Comparison of ENCODE assay signal across 1 cellular context in the genomic region with DNA sequence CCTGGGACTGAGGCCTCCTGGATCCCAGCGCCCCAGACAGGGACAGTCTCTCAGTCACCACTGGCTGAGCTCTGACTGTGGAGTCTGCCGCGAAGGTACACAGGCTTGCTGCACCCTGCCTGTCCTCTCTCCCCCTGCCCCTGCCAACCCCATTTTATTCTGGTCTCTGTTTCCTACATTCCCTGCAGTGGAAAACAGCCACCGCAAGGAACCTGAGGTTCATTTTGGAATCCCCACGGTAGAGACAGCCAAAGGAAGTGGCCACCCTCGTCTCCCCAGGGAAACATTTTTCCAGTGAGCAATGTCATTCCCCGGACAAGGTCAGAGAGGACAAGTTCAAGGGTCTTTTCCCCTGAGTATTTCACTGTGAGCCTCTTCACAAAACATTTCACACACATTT.
TF ChIP-seq lines count a peak whose summit lies in the region.

No MANE protein-coding gene starts in this region.

TF ChIP-seq in WTC11, 78 proteins besides CTCF, POLR2A, EP300 and RAD21 (continued from another document):
- TF ChIP-seq, protein P1, sequence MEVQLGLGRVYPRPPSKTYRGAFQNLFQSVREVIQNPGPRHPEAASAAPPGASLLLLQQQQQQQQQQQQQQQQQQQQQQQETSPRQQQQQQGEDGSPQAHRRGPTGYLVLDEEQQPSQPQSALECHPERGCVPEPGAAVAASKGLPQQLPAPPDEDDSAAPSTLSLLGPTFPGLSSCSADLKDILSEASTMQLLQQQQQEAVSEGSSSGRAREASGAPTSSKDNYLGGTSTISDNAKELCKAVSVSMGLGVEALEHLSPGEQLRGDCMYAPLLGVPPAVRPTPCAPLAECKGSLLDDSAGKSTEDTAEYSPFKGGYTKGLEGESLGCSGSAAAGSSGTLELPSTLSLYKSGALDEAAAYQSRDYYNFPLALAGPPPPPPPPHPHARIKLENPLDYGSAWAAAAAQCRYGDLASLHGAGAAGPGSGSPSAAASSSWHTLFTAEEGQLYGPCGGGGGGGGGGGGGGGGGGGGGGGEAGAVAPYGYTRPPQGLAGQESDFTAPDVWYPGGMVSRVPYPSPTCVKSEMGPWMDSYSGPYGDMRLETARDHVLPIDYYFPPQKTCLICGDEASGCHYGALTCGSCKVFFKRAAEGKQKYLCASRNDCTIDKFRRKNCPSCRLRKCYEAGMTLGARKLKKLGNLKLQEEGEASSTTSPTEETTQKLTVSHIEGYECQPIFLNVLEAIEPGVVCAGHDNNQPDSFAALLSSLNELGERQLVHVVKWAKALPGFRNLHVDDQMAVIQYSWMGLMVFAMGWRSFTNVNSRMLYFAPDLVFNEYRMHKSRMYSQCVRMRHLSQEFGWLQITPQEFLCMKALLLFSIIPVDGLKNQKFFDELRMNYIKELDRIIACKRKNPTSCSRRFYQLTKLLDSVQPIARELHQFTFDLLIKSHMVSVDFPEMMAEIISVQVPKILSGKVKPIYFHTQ (CRISPR knock-in tag; IDR thresholded peaks at IDR 0.05): no peak
- TF ChIP-seq, protein P2, sequence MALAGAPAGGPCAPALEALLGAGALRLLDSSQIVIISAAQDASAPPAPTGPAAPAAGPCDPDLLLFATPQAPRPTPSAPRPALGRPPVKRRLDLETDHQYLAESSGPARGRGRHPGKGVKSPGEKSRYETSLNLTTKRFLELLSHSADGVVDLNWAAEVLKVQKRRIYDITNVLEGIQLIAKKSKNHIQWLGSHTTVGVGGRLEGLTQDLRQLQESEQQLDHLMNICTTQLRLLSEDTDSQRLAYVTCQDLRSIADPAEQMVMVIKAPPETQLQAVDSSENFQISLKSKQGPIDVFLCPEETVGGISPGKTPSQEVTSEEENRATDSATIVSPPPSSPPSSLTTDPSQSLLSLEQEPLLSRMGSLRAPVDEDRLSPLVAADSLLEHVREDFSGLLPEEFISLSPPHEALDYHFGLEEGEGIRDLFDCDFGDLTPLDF (CRISPR knock-in tag; IDR thresholded peaks at IDR 0.05): no peak
- TF ChIP-seq, protein P3, sequence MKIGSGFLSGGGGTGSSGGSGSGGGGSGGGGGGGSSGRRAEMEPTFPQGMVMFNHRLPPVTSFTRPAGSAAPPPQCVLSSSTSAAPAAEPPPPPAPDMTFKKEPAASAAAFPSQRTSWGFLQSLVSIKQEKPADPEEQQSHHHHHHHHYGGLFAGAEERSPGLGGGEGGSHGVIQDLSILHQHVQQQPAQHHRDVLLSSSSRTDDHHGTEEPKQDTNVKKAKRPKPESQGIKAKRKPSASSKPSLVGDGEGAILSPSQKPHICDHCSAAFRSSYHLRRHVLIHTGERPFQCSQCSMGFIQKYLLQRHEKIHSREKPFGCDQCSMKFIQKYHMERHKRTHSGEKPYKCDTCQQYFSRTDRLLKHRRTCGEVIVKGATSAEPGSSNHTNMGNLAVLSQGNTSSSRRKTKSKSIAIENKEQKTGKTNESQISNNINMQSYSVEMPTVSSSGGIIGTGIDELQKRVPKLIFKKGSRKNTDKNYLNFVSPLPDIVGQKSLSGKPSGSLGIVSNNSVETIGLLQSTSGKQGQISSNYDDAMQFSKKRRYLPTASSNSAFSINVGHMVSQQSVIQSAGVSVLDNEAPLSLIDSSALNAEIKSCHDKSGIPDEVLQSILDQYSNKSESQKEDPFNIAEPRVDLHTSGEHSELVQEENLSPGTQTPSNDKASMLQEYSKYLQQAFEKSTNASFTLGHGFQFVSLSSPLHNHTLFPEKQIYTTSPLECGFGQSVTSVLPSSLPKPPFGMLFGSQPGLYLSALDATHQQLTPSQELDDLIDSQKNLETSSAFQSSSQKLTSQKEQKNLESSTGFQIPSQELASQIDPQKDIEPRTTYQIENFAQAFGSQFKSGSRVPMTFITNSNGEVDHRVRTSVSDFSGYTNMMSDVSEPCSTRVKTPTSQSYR (CRISPR knock-in tag; IDR thresholded peaks at IDR 0.05): no peak
- no peak for TF ChIP-seq NFATC4 (CRISPR knock-in tag; IDR thresholded peaks at IDR 0.05)
